25 cellular contexts compared by ENCODE assay signal in the genomic region with DNA sequence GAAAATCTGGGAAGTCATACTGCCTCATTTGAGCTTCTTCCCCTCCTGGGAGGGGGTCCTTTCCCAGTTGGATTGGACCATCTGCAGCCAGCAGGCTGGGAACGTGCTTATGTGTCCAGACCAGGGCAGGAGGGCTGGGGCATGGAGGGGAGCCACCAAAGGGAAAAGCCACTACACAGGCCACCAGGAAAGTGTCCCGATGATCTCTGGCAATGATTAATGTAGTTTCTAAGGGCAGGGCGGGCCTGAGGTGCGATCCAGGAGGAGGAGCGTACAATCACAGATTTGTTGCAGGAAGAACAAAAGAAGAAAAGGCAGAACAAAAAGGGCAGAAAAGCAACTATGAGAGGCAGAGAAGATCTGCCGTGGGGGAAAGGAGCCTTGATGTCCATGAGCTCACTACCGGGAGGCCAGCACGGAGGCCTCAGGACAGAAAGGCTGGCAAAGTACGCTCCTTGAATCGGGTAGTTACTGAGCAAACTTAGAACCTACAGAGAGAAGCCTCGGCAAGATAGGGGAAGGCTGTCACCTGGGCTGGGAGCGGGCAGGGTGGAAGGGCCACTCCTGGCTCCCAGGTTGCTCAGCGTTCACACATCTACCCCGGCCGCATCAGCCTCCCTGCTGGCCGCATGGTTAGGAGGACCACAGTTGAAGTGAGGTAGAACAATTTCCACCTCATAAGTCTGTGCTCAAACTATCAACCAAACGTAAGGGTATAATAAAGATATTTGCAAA.
"Had no signal": no experiment of that assay in that cellular context is flagged by ENCODE, and none has a peak within 500 bp of the region (broad histone marks: within the 10 kb centered on the region; RNA-seq: fewer than 3 reads in every experiment).

No MANE protein-coding gene starts in this region.

- FAIRE-seq: bronchial epithelial cell, endometrium, frontal cortex, islet of Langerhans, urothelium cell line had no signal

- ATAC-seq: activated CD4-positive, alpha-beta T cell treated with anti-CD3 and anti-CD28 coated beads for 36 hours; activated naive CD4-positive, alpha-beta T cell treated with anti-CD3 and anti-CD28 coated beads, Interleukin-2, amount 50 U/mL, for 72 hours; activated T-cell treated with anti-CD3 and anti-CD28 coated beads, Interleukin-2, amount 50 U/mL, for 72 hours; left ventricle myocardium superior; psoas muscle had no signal

- DNase-seq: activated B cell treated with CpG ODN at 0.5 μM for 24 hours; activated CD4-positive, alpha-beta T cell treated with anti-CD3 and anti-CD28 coated beads for 36 hours; activated CD4-positive, alpha-beta T cell treated with anti-CD3 and anti-CD28 coated beads, Interleukin-2, amount 50 U/mL, for 4 hours; activated naive CD4-positive, alpha-beta T cell; activated T-cell treated with anti-CD3 and anti-CD28 coated beads for 4 hours; activated T-cell treated with anti-CD3 and anti-CD28 coated beads, Interleukin-2, amount 50 U/mL, for 72 hours; effector CD8-positive, alpha-beta T cell; glutamatergic neuron; left ventricle myocardium superior; naive B cell; nephron progenitor cell; nucleus accumbens; psoas muscle; spleen; stimulated activated naive CD4-positive, alpha-beta T cell treated with Interleukin-2 at 50 U/mL for 16 hours; T-helper 1 cell; trophoblast cell had no signal

- H3K9me3 ChIP-seq: psoas muscle, spleen had no signal

- H3K4me3 ChIP-seq: psoas muscle, spleen had no signal

- H3K27ac ChIP-seq: epithelial cell of prostate, parathyroid adenoma, psoas muscle, spleen had no signal

- H3K4me1 ChIP-seq: parathyroid adenoma, psoas muscle, spleen had no signal

- H2AFZ ChIP-seq: parathyroid adenoma had no signal

- H3K79me2 ChIP-seq: parathyroid adenoma had no signal

- H3K9ac ChIP-seq: parathyroid adenoma had no signal

- H3K36me3 ChIP-seq: spleen had no signal
